Comparison of ENCODE assay signal across 1 cellular context in genomic region chr17:80018917-80019651, GRCh38.
TF ChIP-seq lines count a peak whose summit lies in the region.

No MANE protein-coding gene starts in this region.

TF ChIP-seq in HepG2, 621 proteins besides CTCF, POLR2A, EP300 and RAD21 (continued from another document and continues in another):
- no peak; the same call in 1 of the 2 replicates for TF ChIP-seq ZNF280D (CRISPR knock-in tag; IDR thresholded peaks at IDR 0.05)
- peak; percentile 93 for TF ChIP-seq ZNF740 (CRISPR knock-in tag; IDR thresholded peaks at IDR 0.05)
- peak; percentile 71 for TF ChIP-seq SRF (IDR thresholded peaks at IDR 0.05; ENCODE audit: low read depth, low read length)
- no peak for TF ChIP-seq KDM5A (IDR thresholded peaks at IDR 0.05; ENCODE audit: borderline replicate concordance, low read length)
- TF ChIP-seq UBTF (CRISPR knock-in tag; IDR thresholded peaks at IDR 0.05), result peak; percentile 18; the same call in 1 of the 2 replicates
- TF ChIP-seq ZNF704 (CRISPR knock-in tag; IDR thresholded peaks at IDR 0.05; ENCODE audit: borderline replicate concordance), result peak; percentile 42; the same call in 1 of the 2 replicates
- peak; percentile 36; the same call in 1 of the 2 replicates for TF ChIP-seq ZNF343 (CRISPR knock-in tag; IDR thresholded peaks at IDR 0.05)
- TF ChIP-seq HNRNPK (IDR thresholded peaks at IDR 0.05; ENCODE audit: low read depth, low read length, poor library complexity, severe bottlenecking), result no peak
- no peak for TF ChIP-seq ZSCAN12 (CRISPR knock-in tag; IDR thresholded peaks at IDR 0.05)
- TF ChIP-seq ZSCAN25 (CRISPR knock-in tag; IDR thresholded peaks at IDR 0.05), result no peak
- TF ChIP-seq JDP2 (CRISPR knock-in tag; IDR thresholded peaks at IDR 0.05; ENCODE audit: borderline replicate concordance), result no peak; the same call in 1 of the 2 replicates
- no peak for TF ChIP-seq ZBTB10 (CRISPR knock-in tag; IDR thresholded peaks at IDR 0.05; ENCODE audit: borderline replicate concordance)
- no peak for TF ChIP-seq NONO (IDR thresholded peaks at IDR 0.05)
- TF ChIP-seq NONO (CRISPR knock-in tag; conservative IDR thresholded peaks at IDR 0.05), result 0 out of 2 replicates have a peak, but pooled peaks have one; percentile 33
- TF ChIP-seq ZNF205 (CRISPR knock-in tag; IDR thresholded peaks at IDR 0.05), result no peak
- no peak for TF ChIP-seq ZNF589 (CRISPR knock-in tag; conservative IDR thresholded peaks at IDR 0.05)
- no peak for TF ChIP-seq ZNF605 (CRISPR knock-in tag; IDR thresholded peaks at IDR 0.05)
- TF ChIP-seq ZNF441 (CRISPR knock-in tag; IDR thresholded peaks at IDR 0.05; ENCODE audit: borderline replicate concordance), result no peak
- TF ChIP-seq CSRNP1 (CRISPR knock-in tag; IDR thresholded peaks at IDR 0.05), result 0 out of 2 replicates have a peak, but pooled peaks have one; percentile 56
- 0 out of 2 replicates have a peak, but pooled peaks have one; percentile 25 for TF ChIP-seq ZNF562 (CRISPR knock-in tag; IDR thresholded peaks at IDR 0.05; ENCODE audit: borderline replicate concordance)
- 0 out of 2 replicates have a peak, but pooled peaks have one; percentile 26 for TF ChIP-seq ZNF768 (CRISPR knock-in tag; IDR thresholded peaks at IDR 0.05)
- no peak for TF ChIP-seq ZNF724P (CRISPR knock-in tag; IDR thresholded peaks at IDR 0.05; ENCODE audit: borderline replicate concordance)
- no peak for TF ChIP-seq SATB2 (CRISPR knock-in tag; IDR thresholded peaks at IDR 0.05)
- TF ChIP-seq HOMEZ (CRISPR knock-in tag; IDR thresholded peaks at IDR 0.05; ENCODE audit: low read depth), result no peak
- TF ChIP-seq ZNF18 (CRISPR knock-in tag; IDR thresholded peaks at IDR 0.05; ENCODE audit: insufficient replicate concordance), result no peak
- no peak for TF ChIP-seq MBD4 (IDR thresholded peaks at IDR 0.05; ENCODE audit: borderline replicate concordance, low read length)
- 0 out of 2 replicates have a peak, but pooled peaks have one; percentile 45 for TF ChIP-seq GZF1 (CRISPR knock-in tag; IDR thresholded peaks at IDR 0.05)
- TF ChIP-seq SP2 (CRISPR knock-in tag; IDR thresholded peaks at IDR 0.05), result no peak
- peak; percentile 32 for TF ChIP-seq ISL2 (CRISPR knock-in tag; IDR thresholded peaks at IDR 0.05)
- TF ChIP-seq FOXO4 (CRISPR knock-in tag; conservative IDR thresholded peaks at IDR 0.05), result 0 out of 2 replicates have a peak, but pooled peaks have one; percentile 82
- 0 out of 2 replicates have a peak, but pooled peaks have one; percentile 55 for TF ChIP-seq HMG20B (CRISPR knock-in tag; conservative IDR thresholded peaks at IDR 0.05)
- TF ChIP-seq TSC22D2 (CRISPR knock-in tag; IDR thresholded peaks at IDR 0.05; ENCODE audit: borderline replicate concordance), result no peak
- TF ChIP-seq SKIL (CRISPR knock-in tag; IDR thresholded peaks at IDR 0.05; ENCODE audit: borderline replicate concordance), result 0 out of 2 replicates have a peak, but pooled peaks have one; percentile 24
- no peak for TF ChIP-seq ADNP (CRISPR knock-in tag; IDR thresholded peaks at IDR 0.05)
- no peak for TF ChIP-seq ZC3H13 (CRISPR knock-in tag; IDR thresholded peaks at IDR 0.05)
- TF ChIP-seq MAFF (IDR thresholded peaks at IDR 0.05; ENCODE audit: low read depth, low read length), result no peak
- peak; percentile 98 for TF ChIP-seq TFDP1 (CRISPR knock-in tag; IDR thresholded peaks at IDR 0.05; ENCODE audit: borderline replicate concordance)
- TF ChIP-seq HNRNPH1 (optimal IDR thresholded peaks at IDR 0.05; ENCODE audit: low read depth, low read length), result no peak
- 0 out of 2 replicates have a peak, but pooled peaks have one; percentile 50 for TF ChIP-seq ZFP41 (CRISPR knock-in tag; IDR thresholded peaks at IDR 0.05; ENCODE audit: borderline replicate concordance)
- no peak for TF ChIP-seq ZNF382 (CRISPR knock-in tag; IDR thresholded peaks at IDR 0.05; ENCODE audit: borderline replicate concordance)
- TF ChIP-seq MAFK (conservative IDR thresholded peaks at IDR 0.05 in 1 of 2, IDR thresholded peaks at IDR 0.05 in 1 of 2; ENCODE audit: low read length in 2 of 2), result no peak
